In the genomic region with DNA sequence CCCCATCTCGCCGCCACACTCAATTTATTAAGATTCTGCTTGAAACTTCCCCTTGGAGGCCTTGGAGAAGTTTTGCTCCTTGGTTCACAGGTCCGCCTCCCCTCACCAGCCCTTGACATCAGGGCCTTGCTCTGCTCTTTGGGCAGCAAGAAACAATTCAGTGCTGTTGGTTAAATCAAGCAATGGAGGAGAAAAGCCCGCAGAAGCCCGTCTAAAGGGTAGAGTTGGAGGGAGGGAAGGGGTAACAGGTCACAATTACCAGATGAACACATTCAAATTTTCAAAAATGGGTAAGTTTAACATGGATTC, we compare ENCODE assay signal across 8 cellular contexts. TPM values are rescaled to one million over a fixed set of nuclear protein-coding genes. Genes with fewer than 3 reads are reported as not detected.
DNase-seq lines count a peak whose midpoint lies in the region; ATAC-seq and TF ChIP-seq lines count a peak whose summit lies in the region.

No MANE protein-coding gene starts in this region.

- H3K9me3 ChIP-seq in hepatocyte (ENCODE audit: low read depth) (no peaks in the 10 kb centered on the region), skeletal muscle satellite cell (replicated peaks; ENCODE audit: low read length) (no peaks in the 10 kb centered on the region)

- peak; percentile 12 for ATAC-seq in GM18502 (IDR thresholded peaks at IDR 0.05; ENCODE audit: poor library complexity, unreplicated experiment)
- peak in 1 of 2 donors; percentile 7 for ATAC-seq in activated naive CD4-positive, alpha-beta T cell treated with anti-CD3 and anti-CD28 coated beads, Interleukin-2, amount 50 U/mL, for 72 hours
- no peak for ATAC-seq in HG03460 (IDR thresholded peaks at IDR 0.05; ENCODE audit: unreplicated experiment)

- peak; percentile 21 for DNase-seq in HuH-7 (ENCODE audit: low spot score)
- peak in 1 of 2 donors; percentile 19 for DNase-seq in activated naive CD4-positive, alpha-beta T cell treated with anti-CD3 and anti-CD28 coated beads, Interleukin-2, amount 50 U/mL, for 72 hours (ENCODE audit: low spot score in 2 of 2)
- no peak for DNase-seq in hepatocyte (ENCODE audit: low spot score)
- no peak for DNase-seq in NCI-H1694 (lab: John Stamatoyannopoulos, UW)
- DNase-seq in germinal center (ENCODE audit: low spot score), result no peak

- H3K4me1 ChIP-seq in hepatocyte (ENCODE audit: insufficient read depth), result peaks cover 18% of the 10 kb centered on the region
- peaks cover 11% of the 10 kb centered on the region for H3K4me1 ChIP-seq in skeletal muscle satellite cell (ENCODE audit: control insufficient read depth, insufficient read depth, low read length)

- peaks cover 27% of the 10 kb centered on the region for H3K79me2 ChIP-seq in hepatocyte

- H2AFZ ChIP-seq in hepatocyte, result peak overlapping the region; percentile 80

- H3K9me2 ChIP-seq in hepatocyte (replicated peaks; ENCODE audit: insufficient read depth), result no peaks in the 10 kb centered on the region

- WGBS in hepatocyte (ENCODE audit: low lambda C conversion rate, missing lambda C conversion rate), result 65% methylated on average over 5 of the region's 5 CpGs

- H3K27me3 ChIP-seq in hepatocyte, result no peaks in the 10 kb centered on the region
- H3K27me3 ChIP-seq in skeletal muscle satellite cell (ENCODE audit: control insufficient read depth, insufficient read depth, low read length), result no peaks in the 10 kb centered on the region

- peaks cover 36 to 71% of the 10 kb centered on the region in 2 donors for H3K36me3 Mint-ChIP-seq in activated naive CD4-positive, alpha-beta T cell treated with anti-CD3 and anti-CD28 coated beads, Interleukin-2, amount 50 U/mL, for 72 hours

- H3K9me3 Mint-ChIP-seq in activated naive CD4-positive, alpha-beta T cell treated with anti-CD3 and anti-CD28 coated beads, Interleukin-2, amount 50 U/mL, for 72 hours, result no peaks in the 10 kb centered on the region

- no peaks in the 10 kb centered on the region for H4K20me1 ChIP-seq in hepatocyte (ENCODE audit: insufficient read depth, poor library complexity, severe bottlenecking)

- TF ChIP-seq CTCF in hepatocyte (IDR thresholded peaks at IDR 0.05; ENCODE audit: poor library complexity), result no peak

- H3K27ac ChIP-seq in hepatocyte, result peak overlapping the region; percentile 98

- H3K27ac Mint-ChIP-seq in activated naive CD4-positive, alpha-beta T cell treated with anti-CD3 and anti-CD28 coated beads, Interleukin-2, amount 50 U/mL, for 72 hours, result peak overlapping the region; percentile 97 to 100

- H3K36me3 ChIP-seq in hepatocyte (replicated peaks; ENCODE audit: insufficient read depth, low read depth) (no peaks in the 10 kb centered on the region), skeletal muscle satellite cell (ENCODE audit: insufficient read depth, low read length) (peaks cover 5% of the 10 kb centered on the region)

- H3K4me2 ChIP-seq in hepatocyte, result peak overlapping the region; percentile 73
- H3K4me2 ChIP-seq in skeletal muscle satellite cell (ENCODE audit: low read length), result peak overlapping the region; percentile 94

- H3K4me3 ChIP-seq in hepatocyte (peak overlapping the region; percentile 74), skeletal muscle satellite cell (ENCODE audit: low read length) (peak overlapping the region; percentile 89)

- H3K9ac ChIP-seq in skeletal muscle satellite cell (ENCODE audit: low read depth, low read length), result peak overlapping the region; percentile 93

RNA-seq across cellular contexts. Expression of a gene that starts 0.4 kb away (rescaled TPM):
- 10 to 100 TPM; 26.9 to 70.1 TPM for total RNA-seq in activated naive CD4-positive, alpha-beta T cell treated with anti-CD3 and anti-CD28 coated beads, Interleukin-2, amount 50 U/mL, for 72 hours
- 24.7 and 29.8 TPM in 2 replicates for total RNA-seq in hepatocyte
- polyA plus RNA-seq in hepatocyte, result 15.0 and 17.5 TPM in 2 replicates
- total RNA-seq in skeletal muscle satellite cell (2012; rRNA removed), result 9.2 and 10.4 TPM in 2 replicates

RNA-seq across cellular contexts. Expression of a gene that starts 0.5 kb away (rescaled TPM):
- total RNA-seq in activated naive CD4-positive, alpha-beta T cell treated with anti-CD3 and anti-CD28 coated beads, Interleukin-2, amount 50 U/mL, for 72 hours, result 10 to 100 TPM; 30.4 to 65.2 TPM
- total RNA-seq in hepatocyte, result 27.2 and 27.7 TPM in 2 replicates
- polyA plus RNA-seq in hepatocyte, result 6.2 and 10.6 TPM in 2 replicates
- 11.4 and 11.7 TPM in 2 replicates for total RNA-seq in skeletal muscle satellite cell (2012; rRNA removed)

RNA-seq across cellular contexts. Expression of a gene that starts 13.8 kb away (rescaled TPM):
- 10 to 100 TPM; 13.8 to 23.5 TPM for total RNA-seq in activated naive CD4-positive, alpha-beta T cell treated with anti-CD3 and anti-CD28 coated beads, Interleukin-2, amount 50 U/mL, for 72 hours
- 0.32 and 0.63 TPM in 2 replicates for total RNA-seq in hepatocyte
- 0.30 and 0.58 TPM in 2 replicates for polyA plus RNA-seq in hepatocyte
- 0.25 TPM in 1 of 2 replicates, not detected in the other for total RNA-seq in skeletal muscle satellite cell (2012; rRNA removed)

RNA-seq across cellular contexts. Expression of a gene that starts 48.9 kb away (rescaled TPM):
- total RNA-seq in activated naive CD4-positive, alpha-beta T cell treated with anti-CD3 and anti-CD28 coated beads, Interleukin-2, amount 50 U/mL, for 72 hours, result 10 to 100 TPM; 40.3 to 89.5 TPM
- total RNA-seq in hepatocyte, result 38.3 and 44.0 TPM in 2 replicates
- polyA plus RNA-seq in hepatocyte, result 38.9 and 42.5 TPM in 2 replicates
- 36.0 and 38.0 TPM in 2 replicates for total RNA-seq in skeletal muscle satellite cell (2012; rRNA removed)
